Comparison of ENCODE assay signal across 12 cellular contexts in the genomic region with DNA sequence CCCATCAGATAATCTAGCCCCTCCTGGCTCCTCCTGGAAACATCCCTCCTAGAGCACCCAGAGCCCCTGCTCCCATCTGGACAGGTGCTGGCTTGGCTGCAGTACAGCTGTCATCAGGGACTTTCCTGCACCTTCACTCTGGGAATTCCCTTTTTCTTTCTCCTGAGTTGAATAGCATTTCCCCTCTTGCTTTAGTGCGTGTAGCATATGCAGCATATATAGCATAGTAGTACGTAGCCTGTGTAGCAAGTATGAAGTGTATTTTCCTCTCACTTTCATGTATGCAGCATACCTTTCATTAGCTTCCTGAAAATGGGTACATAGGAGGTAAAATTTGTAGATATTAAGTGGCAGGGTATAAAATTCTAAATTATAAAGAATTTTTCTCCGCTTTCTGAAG.
DNase-seq lines count a peak whose midpoint lies in the region; ATAC-seq and TF ChIP-seq lines count a peak whose summit lies in the region.
"Had no signal": no experiment of that assay in that cellular context is flagged by ENCODE, and none has a peak within 500 bp of the region (broad histone marks: within the 10 kb centered on the region; RNA-seq: fewer than 3 reads in every experiment).

No MANE protein-coding gene starts in this region.

- H3K27me3 Mint-ChIP-seq in activated T-cell treated with anti-CD3 and anti-CD28 coated beads, Interleukin-2, amount 50 U/mL, for 72 hours (ENCODE audit: low read depth) = no peaks in the 10 kb centered on the region
- H3K27me3 Mint-ChIP-seq in CD14-positive monocyte (ENCODE audit: low read depth in 3 of 3) = no peaks in the 10 kb centered on the region

- ATAC-seq in activated T-cell treated with anti-CD3 and anti-CD28 coated beads, Interleukin-2, amount 50 U/mL, for 72 hours (replicated peaks in 1 of 2) = peak; percentile 87 to 94
- ATAC-seq in HG02571 (IDR thresholded peaks at IDR 0.05; ENCODE audit: unreplicated experiment) (peak; percentile 96), HG03565 (IDR thresholded peaks at IDR 0.05; ENCODE audit: unreplicated experiment) (peak; percentile 96)
- ATAC-seq in stimulated activated naive CD8-positive, alpha-beta T cell treated with anti-CD3 and anti-CD28 coated beads, Interleukin-15, Interleukin-2, amounts not matched to agents 100 U/mL and 50 U/mL, for 24 hours = peak; percentile 92

- H3K36me3 Mint-ChIP-seq in activated T-cell treated with anti-CD3 and anti-CD28 coated beads, Interleukin-2, amount 50 U/mL, for 72 hours (ENCODE audit: insufficient read depth in 2 of 2) = peaks cover 2 to 7% of the 10 kb centered on the region in 2 donors
- H3K36me3 Mint-ChIP-seq in CD14-positive monocyte = peaks cover 27% of the 10 kb centered on the region in 2 donors

- peak; percentile 19 for DNase-seq in activated T-cell treated with anti-CD3 and anti-CD28 coated beads, Interleukin-2, amount 50 U/mL, for 72 hours
- DNase-seq in activated T-cell treated with anti-CD3 and anti-CD28 coated beads, Interleukin-2, amount 50 U/mL, for 48 hours = no peak
- DNase-seq in stimulated activated naive CD8-positive, alpha-beta T cell treated with anti-CD3 and anti-CD28 coated beads, Interleukin-15, Interleukin-2, amounts not matched to agents 100 U/mL and 50 U/mL, for 24 hours = no peak
- DNase-seq in NCI-H446 (lab: John Stamatoyannopoulos, UW) = no peak
- no peak for DNase-seq in pons (ENCODE audit: low spot score)
- DNase-seq in CD14-positive monocyte (ENCODE audit: low spot score) = no peak
- DNase-seq: activated CD4-positive, CD25-positive, alpha-beta regulatory T cell; NCI-H510A; retina; stimulated activated naive CD4-positive, alpha-beta T cell treated with Interleukin-2 at 50 U/mL for 16 hours had no signal

- H3K4me1 Mint-ChIP-seq in activated T-cell treated with anti-CD3 and anti-CD28 coated beads, Interleukin-2, amount 50 U/mL, for 72 hours (ENCODE audit: low read depth) = peaks cover 30% of the 10 kb centered on the region
- H3K4me1 Mint-ChIP-seq in CD14-positive monocyte = no peaks in the 10 kb centered on the region

- H3K9me3 Mint-ChIP-seq in activated T-cell treated with anti-CD3 and anti-CD28 coated beads, Interleukin-2, amount 50 U/mL, for 72 hours = no peaks in the 10 kb centered on the region
- no peaks in the 10 kb centered on the region for H3K9me3 Mint-ChIP-seq in CD14-positive monocyte

- intact Hi-C loops in CD14-positive monocyte (cut with micrococcal nuclease) = no loop called here

- no peak for TF ChIP-seq CTCF in CD14-positive monocyte (IDR thresholded peaks at IDR 0.05)

- H3K4me3 Mint-ChIP-seq in activated T-cell treated with anti-CD3 and anti-CD28 coated beads, Interleukin-2, amount 50 U/mL, for 72 hours = peak overlapping the region; percentile 45 to 68
- H3K4me3 Mint-ChIP-seq in CD14-positive monocyte = no peak overlapping the region

- H3K27ac Mint-ChIP-seq in activated T-cell treated with anti-CD3 and anti-CD28 coated beads, Interleukin-2, amount 50 U/mL, for 72 hours = peak overlapping the region; percentile 88
- peak overlapping the region in 1 of 7 donors; percentile 71 for H3K27ac Mint-ChIP-seq in CD14-positive monocyte

Comparison
In these comparisons a context has a peak if more than half of its experiments do, and no peak if none do; other contexts are left out.
1. DNase-seq: peak in activated T-cell treated with anti-CD3 and anti-CD28 coated beads, Interleukin-2, amount 50 U/mL, for 72 hours (2 of 2); none in activated T-cell treated with anti-CD3 and anti-CD28 coated beads, Interleukin-2, amount 50 U/mL, for 48 hours (0 of 2), stimulated activated naive CD8-positive, alpha-beta T cell treated with anti-CD3 and anti-CD28 coated beads, Interleukin-15, Interleukin-2, amounts not matched to agents 100 U/mL and 50 U/mL, for 24 hours (single experiment), NCI-H446 (0 of 2), pons (single experiment) and CD14-positive monocyte (single experiment).
2. H3K4me3 Mint-ChIP-seq: peak in activated T-cell treated with anti-CD3 and anti-CD28 coated beads, Interleukin-2, amount 50 U/mL, for 72 hours (2 of 2); none in CD14-positive monocyte (0 of 2).
3. Peak in every context shown above with its lines, with median percentiles within 50 percentile points of each other: ATAC-seq.